In genomic region chr5:58231041-58231440, GRCh38 we compare ENCODE assay signal across 19 cellular contexts.
DNase-seq lines count a peak whose midpoint lies in the region; ATAC-seq and TF ChIP-seq lines count a peak whose summit lies in the region.
"Had no signal": no experiment of that assay in that cellular context is flagged by ENCODE, and none has a peak within 500 bp of the region (broad histone marks: within the 10 kb centered on the region; RNA-seq: fewer than 3 reads in every experiment).

No MANE protein-coding gene starts in this region.

- CTCF ChIA-PET in HEK293 (lab: Yijun Ruan, JAX), result no interaction called here

- POLR2A ChIA-PET in HEK293 (lab: Yijun Ruan, JAX), result no interaction called here

- H2AK5ac ChIP-seq in neuronal stem cell (ENCODE audit: low read depth, low read length), result no peak overlapping the region

- H3K36me3 ChIP-seq in HEK293 (ENCODE audit: control insufficient read depth in 2 of 2, insufficient read depth in 1 of 2, low read length in 2 of 2) (no peaks in the 10 kb centered on the region), RWPE2 (ENCODE audit: low read depth) (no peaks in the 10 kb centered on the region), neuronal stem cell (replicated peaks in 1 of 2; ENCODE audit: control insufficient read depth in 2 of 2, insufficient read depth in 2 of 2, low read length in 2 of 2) (no peaks in the 10 kb centered on the region)
- H3K36me3 ChIP-seq: Peyer's patch had no signal

- H3K27me3 ChIP-seq in RWPE2 (ENCODE audit: insufficient read depth, poor library complexity, severe bottlenecking) (no peaks in the 10 kb centered on the region), neuronal stem cell (ENCODE audit: control insufficient read depth in 3 of 3, insufficient read depth in 3 of 3, low read depth in 1 of 3, low read length in 3 of 3) (no peaks in the 10 kb centered on the region)
- H3K27me3 ChIP-seq: Peyer's patch had no signal

- H3K4me3 ChIP-seq in HEK293 (ENCODE audit: low read depth, low read length) (no peak overlapping the region), RWPE2 (ENCODE audit: severe bottlenecking) (no peak overlapping the region), retinal pigment epithelial cell (ENCODE audit: low read length) (no peak overlapping the region), neuronal stem cell (ENCODE audit: low read length in 2 of 2) (no peak overlapping the region)
- H3K4me3 ChIP-seq: Peyer's patch had no signal

- H3K4me1 ChIP-seq in HEK293 (ENCODE audit: control insufficient read depth, insufficient read depth, low read length) (peaks cover 2% of the 10 kb centered on the region; the same call in 1 of the 2 replicates), RWPE2 (ENCODE audit: insufficient read depth, poor library complexity, severe bottlenecking) (peaks cover 15% of the 10 kb centered on the region), neuronal stem cell (ENCODE audit: control insufficient read depth in 2 of 2, insufficient read depth in 1 of 2, low read depth in 1 of 2, low read length in 2 of 2) (peaks cover 0 to 3% of the 10 kb centered on the region in 2 donors)
- H3K4me1 ChIP-seq: Peyer's patch had no signal

- H3K9ac ChIP-seq in neuronal stem cell (ENCODE audit: low read depth, low read length, poor library complexity), result no peak overlapping the region

- no peak overlapping the region for H3K27ac ChIP-seq in HEK293 (ENCODE audit: extremely low read depth, low read depth, low read length)
- H3K27ac ChIP-seq in RWPE2 (ENCODE audit: poor library complexity, severe bottlenecking), result no peak overlapping the region
- no peak overlapping the region for H3K27ac ChIP-seq in neuronal stem cell (replicated peaks; ENCODE audit: low read length)
- H3K27ac ChIP-seq: Peyer's patch had no signal

- H2BK15ac ChIP-seq in neuronal stem cell (ENCODE audit: low read length), result no peak overlapping the region

- no peak overlapping the region for H4K91ac ChIP-seq in neuronal stem cell (ENCODE audit: low read depth, low read length, poor library complexity)

- H2BK5ac ChIP-seq in neuronal stem cell (ENCODE audit: low read length), result no peak overlapping the region

- H3K23ac ChIP-seq in neuronal stem cell (ENCODE audit: low read depth, low read length, poor library complexity), result no peak overlapping the region

- no peak overlapping the region for H2BK12ac ChIP-seq in neuronal stem cell (ENCODE audit: low read length)

- no peak overlapping the region for H3K18ac ChIP-seq in neuronal stem cell (ENCODE audit: low read length)

- H2AFZ ChIP-seq in neuronal stem cell (ENCODE audit: low read length), result no peak overlapping the region

- WGBS in neuronal stem cell (ENCODE audit: extremely low coverage in 2 of 2, insufficient read length in 2 of 2, insufficient replicate concordance in 1 of 2), 2 donors, result no CpG with 5 or more reads among the region's 1 CpG

- no peak overlapping the region for H3K4me2 ChIP-seq in neuronal stem cell (ENCODE audit: insufficient read depth, low read length, poor library complexity, severe bottlenecking)

- no peak overlapping the region for H3K14ac ChIP-seq in neuronal stem cell (ENCODE audit: low read length)

- no peak overlapping the region for H2BK120ac ChIP-seq in neuronal stem cell (ENCODE audit: low read depth, low read length)

- H3K9me3 ChIP-seq in HEK293 (ENCODE audit: control insufficient read depth, insufficient read depth, low read depth, low read length), result no peaks in the 10 kb centered on the region
- H3K9me3 ChIP-seq in RWPE2 (ENCODE audit: severe bottlenecking), result no peaks in the 10 kb centered on the region
- no peaks in the 10 kb centered on the region for H3K9me3 ChIP-seq in neuronal stem cell (replicated peaks in 1 of 2; ENCODE audit: control insufficient read depth in 2 of 2, insufficient read depth in 1 of 2, low read depth in 1 of 2, low read length in 2 of 2)
- H3K9me3 ChIP-seq: Peyer's patch had no signal

- peak; percentile 33; the same call in 1 of the 3 replicates for ATAC-seq in RWPE2 (ENCODE audit: low read depth)
- no peak for ATAC-seq in HG03196 (IDR thresholded peaks at IDR 0.05; ENCODE audit: unreplicated experiment)
- no peak for ATAC-seq in HG02981 (IDR thresholded peaks at IDR 0.05; ENCODE audit: unreplicated experiment)

- TF ChIP-seq CTCF in HEK293 (tag by site-specific recombination; IDR thresholded peaks at IDR 0.05) (no peak), RWPE2 (IDR thresholded peaks at IDR 0.05; ENCODE audit: poor library complexity, severe bottlenecking) (no peak), retinal pigment epithelial cell (conservative IDR thresholded peaks at IDR 0.05; ENCODE audit: low read depth, low read length) (no peak)

- H3K79me1 ChIP-seq in neuronal stem cell (ENCODE audit: low read depth, low read length), result no peaks in the 10 kb centered on the region

- DNase-seq in RWPE2 (ENCODE audit: low spot score) (no peak), iris pigment epithelial cell (ENCODE audit: low read depth) (peak; percentile 20), retinal pigment epithelial cell (ENCODE audit: low read depth) (peak; percentile 3), neuronal stem cell (ENCODE audit: low spot score) (no peak)
- DNase-seq: ACHN, AML-193, COR-L47, DMS153, EL, Karpas-422, NCI-H1417, NCI-H187 treated with DMSO at 0.1 percent for 48 hours, NCI-H510A, NCI-H82, Peyer's patch, Right ventricle myocardium superior had no signal

- no peak overlapping the region for H3K4ac ChIP-seq in neuronal stem cell (ENCODE audit: low read length)

- H4K8ac ChIP-seq in neuronal stem cell (ENCODE audit: low read depth, low read length), result no peak overlapping the region

TF ChIP-seq in HEK293, 187 proteins besides CTCF, POLR2A, EP300 and RAD21:
- no peak for TF ChIP-seq ZBTB49 (tag by site-specific recombination; IDR thresholded peaks at IDR 0.05; ENCODE audit: low read depth)
- no peak for TF ChIP-seq OSR2 (tag by site-specific recombination; IDR thresholded peaks at IDR 0.05)
- TF ChIP-seq EGR2 (tag by site-specific recombination; IDR thresholded peaks at IDR 0.05; ENCODE audit: low read depth), result peak; percentile 48
- TF ChIP-seq ZBTB17 (tag by site-specific recombination; IDR thresholded peaks at IDR 0.05), result no peak
- TF ChIP-seq ZFHX2 (tag by site-specific recombination; conservative IDR thresholded peaks at IDR 0.05), result peak; percentile 58

Comparison
In these comparisons a context has a peak if more than half of its experiments do, and no peak if none do; other contexts are left out.
1. DNase-seq: peak in iris pigment epithelial cell (single experiment) and retinal pigment epithelial cell (single experiment); none in RWPE2 (single experiment) and neuronal stem cell (single experiment).